Comparison of ENCODE assay signal across 16 cellular contexts in genomic region chr17:46811978-46812583, GRCh38. TPM values are rescaled to one million over a fixed set of nuclear protein-coding genes. Genes with fewer than 3 reads are reported as not detected.
DNase-seq lines count a peak whose midpoint lies in the region; ATAC-seq and TF ChIP-seq lines count a peak whose summit lies in the region.
"Had no signal": no experiment of that assay in that cellular context is flagged by ENCODE, and none has a peak within 500 bp of the region (broad histone marks: within the 10 kb centered on the region; RNA-seq: fewer than 3 reads in every experiment).

No MANE protein-coding gene starts in this region.

- H3K4me1 ChIP-seq in HUES48 (ENCODE audit: control insufficient read depth, insufficient read depth, low read length) (peaks cover 25% of the 10 kb centered on the region), mesodermal cell (ENCODE audit: control insufficient read depth, insufficient read depth, low read length, poor library complexity, severe bottlenecking) (peaks cover 50% of the 10 kb centered on the region)
- H3K4me1 ChIP-seq: heart left ventricle had no signal

- in situ Hi-C loops in astrocyte of the spinal cord (cut with HindIII; ENCODE audit: low sequenced_read_pairs) = no loop called here

- H3K27ac ChIP-seq in HUES48 (ENCODE audit: low read depth, low read length) (peak overlapping the region; percentile 16), mesodermal cell (ENCODE audit: low read depth, low read length, severe bottlenecking) (peak overlapping the region; percentile 73)
- H3K27ac ChIP-seq: heart left ventricle had no signal

- no peaks in the 10 kb centered on the region for H3K36me3 ChIP-seq in HUES48 (ENCODE audit: control insufficient read depth, insufficient read depth, low read length)
- no peaks in the 10 kb centered on the region for H3K36me3 ChIP-seq in mesodermal cell (ENCODE audit: control insufficient read depth, insufficient read depth, low read length)
- H3K36me3 ChIP-seq: heart left ventricle had no signal

- no peak for ATAC-seq in GM21723 (IDR thresholded peaks at IDR 0.05; ENCODE audit: unreplicated experiment)
- ATAC-seq in left lobe of liver = no peak
- ATAC-seq: heart left ventricle; stimulated activated memory B cell treated with anti-CD40 and anti-IgM and Interleukin-4, amounts not matched to agents 10 μg/mL and 1 μg/mL and 100 μg/mL, for 72 hours had no signal

- TF ChIP-seq CTCF in AG10803 (conservative IDR thresholded peaks at IDR 0.05; ENCODE audit: low read length) = no peak
- no peak for TF ChIP-seq CTCF in astrocyte of the spinal cord (IDR thresholded peaks at IDR 0.05; ENCODE audit: low read depth, low read length)

- no peak overlapping the region for H3K9ac ChIP-seq in HUES48 (ENCODE audit: low read depth, low read length)

- H3K27me3 ChIP-seq in HUES48 (ENCODE audit: control insufficient read depth, insufficient read depth, low read length) = peaks cover 36% of the 10 kb centered on the region

- H3K9me3 ChIP-seq in HUES48 (ENCODE audit: control insufficient read depth, insufficient read depth, low read length) (no peaks in the 10 kb centered on the region), mesodermal cell (ENCODE audit: control insufficient read depth, low read length) (no peaks in the 10 kb centered on the region)
- H3K9me3 ChIP-seq: heart left ventricle had no signal

- WGBS in mesodermal cell (ENCODE audit: insufficient coverage in 2 of 2), 2 experiments = 34 to 50% methylated on average over 2 to 4 of the region's 11 CpGs

- peak; percentile 88 for DNase-seq in AG10803 (ENCODE audit: low read depth)
- DNase-seq in astrocyte of the spinal cord (ENCODE audit: low read depth, low spot score) = peak; percentile 54
- DNase-seq in activated naive CD4-positive, alpha-beta T cell (lab: John Stamatoyannopoulos, UW) = no peak
- no peak for DNase-seq in stimulated activated CD8-positive, alpha-beta memory T cell treated with anti-CD3 and anti-CD28 coated beads, Interleukin-4, amount 100 ng/mL, for 48 hours
- no peak for DNase-seq in left lobe of liver (ENCODE audit: low spot score)
- DNase-seq: AML-193; heart left ventricle; Kasumi-1; NCI-H2029; NK-92 treated with Interleukin-12 subunit alpha and Interleukin-12 subunit beta, amount 100 ng/mL, for 24 hours; stimulated activated CD4-positive, alpha-beta T cell treated with anti-CD3 and anti-CD28 coated beads, Interleukin-2, amount 100 ng/mL, for 48 hours had no signal

- no peak overlapping the region for H3K4me3 ChIP-seq in AG10803 (ENCODE audit: low read length)
- no peak overlapping the region for H3K4me3 ChIP-seq in HUES48 (ENCODE audit: low read depth, low read length)
- no peak overlapping the region for H3K4me3 ChIP-seq in astrocyte of the spinal cord (ENCODE audit: low read depth, low read length)
- H3K4me3 ChIP-seq in mesodermal cell (ENCODE audit: extremely low read depth, insufficient read depth, low read length, poor library complexity, severe bottlenecking) = no peak overlapping the region
- H3K4me3 ChIP-seq: heart left ventricle, lung had no signal

RNA-seq across cellular contexts. Expression of gene WNT3, which starts 6.4 kb away (rescaled TPM):
- polyA plus RNA-seq in mesodermal cell (2013, experiment 1 of 2) = 17.7 TPM
- 14.9 TPM for polyA plus RNA-seq in mesodermal cell (2013, experiment 2 of 2)
- 2.7 TPM for total RNA-seq in left lobe of liver

RNA-seq across cellular contexts. Expression of gene WNT9B, which starts 39.3 kb away (rescaled TPM):
- 8.2 TPM for polyA plus RNA-seq in mesodermal cell (2013, experiment 1 of 2)
- 5.9 TPM for polyA plus RNA-seq in mesodermal cell (2013, experiment 2 of 2)
- not detected for total RNA-seq in left lobe of liver

Comparison
In these comparisons a context has a peak if more than half of its experiments do, and no peak if none do; other contexts are left out.
1. DNase-seq: peak in AG10803 (single experiment) and astrocyte of the spinal cord (single experiment); none in activated naive CD4-positive, alpha-beta T cell (0 of 4), stimulated activated CD8-positive, alpha-beta memory T cell treated with anti-CD3 and anti-CD28 coated beads, Interleukin-4, amount 100 ng/mL, for 48 hours (single experiment) and left lobe of liver (single experiment).